9 cellular contexts compared by ENCODE assay signal in the genomic region with DNA sequence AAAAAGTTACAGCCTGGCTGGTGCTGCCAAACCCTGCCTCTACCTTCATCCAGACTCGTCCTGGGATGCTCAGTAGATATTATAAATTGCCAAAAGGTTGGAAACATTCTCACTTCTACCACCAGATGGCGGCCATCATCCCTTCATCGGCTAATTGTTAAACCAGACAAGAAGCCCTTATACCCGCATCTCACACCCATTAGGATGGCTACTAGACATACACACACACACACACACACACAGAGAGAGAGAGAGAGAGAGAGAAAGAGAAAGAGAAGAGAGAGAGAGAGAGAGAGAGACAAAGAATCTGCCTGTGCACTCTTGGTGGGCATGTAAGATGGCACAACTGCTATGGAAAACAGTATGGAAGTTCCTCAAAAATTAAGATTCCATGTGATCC. TPM values are rescaled to one million over a fixed set of nuclear protein-coding genes. Genes with fewer than 3 reads are reported as not detected.
DNase-seq lines count a peak whose midpoint lies in the region; ATAC-seq and TF ChIP-seq lines count a peak whose summit lies in the region.
"Had no signal": no experiment of that assay in that cellular context is flagged by ENCODE, and none has a peak within 500 bp of the region (broad histone marks: within the 10 kb centered on the region; RNA-seq: fewer than 3 reads in every experiment).

No MANE protein-coding gene starts in this region.

- H3K4me3 Mint-ChIP-seq in activated T-helper 17 cell treated with anti-CD3 and anti-CD28 coated beads, Interleukin-2, amount 50 U/mL, for 72 hours = no peak overlapping the region
- H3K4me3 Mint-ChIP-seq in osteocyte (ENCODE audit: unreplicated experiment) = no peak overlapping the region
- H3K4me3 Mint-ChIP-seq: activated naive CD8-positive, alpha-beta T cell had no signal

- H3K4me1 Mint-ChIP-seq in activated T-helper 17 cell treated with anti-CD3 and anti-CD28 coated beads, Interleukin-2, amount 50 U/mL, for 72 hours = peaks cover 6% of the 10 kb centered on the region
- H3K4me1 Mint-ChIP-seq in osteocyte (ENCODE audit: unreplicated experiment) = peaks cover 3% of the 10 kb centered on the region

- DNase-seq in DMS114 treated with DMSO at 0.1 percent for 48 hours (lab: John Stamatoyannopoulos, UW; ENCODE audit: unreplicated experiment) (peak; percentile 64), KG1 (lab: John Stamatoyannopoulos, UW) (peak; percentile 8), RKO (ENCODE audit: low spot score) (peak; percentile 76), foreskin fibroblast (peak; percentile 49 to 83), osteocyte (ENCODE audit: extremely low spot score, unreplicated experiment) (no peak), ureter (ENCODE audit: low spot score) (peak; percentile 55)

- no peak overlapping the region for H3K27ac Mint-ChIP-seq in activated T-helper 17 cell treated with anti-CD3 and anti-CD28 coated beads, Interleukin-2, amount 50 U/mL, for 72 hours
- no peak overlapping the region for H3K27ac Mint-ChIP-seq in osteocyte (ENCODE audit: unreplicated experiment)
- H3K27ac Mint-ChIP-seq: activated naive CD8-positive, alpha-beta T cell had no signal

- peak; percentile 60 for TF ChIP-seq CTCF in foreskin fibroblast (IDR thresholded peaks at IDR 0.05; ENCODE audit: low read depth, low read length)
- TF ChIP-seq CTCF in osteocyte (IDR thresholded peaks at IDR 0.05) = peak; percentile 69

- ATAC-seq in activated T-helper 17 cell treated with anti-CD3 and anti-CD28 coated beads, Interleukin-2, amount 50 U/mL, for 72 hours (replicated peaks) = peak; percentile 88
- ATAC-seq in HG02840 (IDR thresholded peaks at IDR 0.05; ENCODE audit: low FRiP score, unreplicated experiment) = no peak

- H3K9me3 Mint-ChIP-seq in activated T-helper 17 cell treated with anti-CD3 and anti-CD28 coated beads, Interleukin-2, amount 50 U/mL, for 72 hours = no peaks in the 10 kb centered on the region
- no peaks in the 10 kb centered on the region for H3K9me3 Mint-ChIP-seq in osteocyte (ENCODE audit: unreplicated experiment)

- H3K4me3 ChIP-seq in foreskin fibroblast (ENCODE audit: low read depth in 1 of 2, low read length in 2 of 2) = no peak overlapping the region

- no peaks in the 10 kb centered on the region for H3K36me3 Mint-ChIP-seq in activated T-helper 17 cell treated with anti-CD3 and anti-CD28 coated beads, Interleukin-2, amount 50 U/mL, for 72 hours (ENCODE audit: low read depth)
- no peaks in the 10 kb centered on the region for H3K36me3 Mint-ChIP-seq in osteocyte (ENCODE audit: unreplicated experiment)
- H3K36me3 Mint-ChIP-seq: activated naive CD8-positive, alpha-beta T cell had no signal

- no peaks in the 10 kb centered on the region for H3K27me3 Mint-ChIP-seq in activated T-helper 17 cell treated with anti-CD3 and anti-CD28 coated beads, Interleukin-2, amount 50 U/mL, for 72 hours
- H3K27me3 Mint-ChIP-seq in osteocyte (ENCODE audit: unreplicated experiment) = peaks cover 2% of the 10 kb centered on the region
- H3K27me3 Mint-ChIP-seq: activated naive CD8-positive, alpha-beta T cell had no signal

RNA-seq across cellular contexts. Expression of gene SCIMP, which starts 15.0 kb away (rescaled TPM):
- total RNA-seq in activated T-helper 17 cell treated with anti-CD3 and anti-CD28 coated beads, Interleukin-2, amount 50 U/mL, for 72 hours = not detected
- total RNA-seq in osteocyte = not detected in 2 replicates
- total RNA-seq in ureter = 2.9 TPM

RNA-seq across cellular contexts. Expression of gene RABEP1, which starts 32.5 kb away (rescaled TPM):
- total RNA-seq in activated T-helper 17 cell treated with anti-CD3 and anti-CD28 coated beads, Interleukin-2, amount 50 U/mL, for 72 hours = 10 to 100 TPM; 35.7 to 55.5 TPM
- 50.1 and 57.7 TPM in 2 replicates for total RNA-seq in osteocyte
- total RNA-seq in ureter = 40.4 TPM

RNA-seq across cellular contexts. Expression of gene ZNF594, which starts 57.9 kb away (rescaled TPM):
- 1 to 10 TPM; 4.7 to 6.3 TPM for total RNA-seq in activated T-helper 17 cell treated with anti-CD3 and anti-CD28 coated beads, Interleukin-2, amount 50 U/mL, for 72 hours
- total RNA-seq in osteocyte (9.2 and 10.4 TPM in 2 replicates), ureter (13.5 TPM)
